Comparison of ENCODE assay signal across 9 cellular contexts in genomic region chr2:61180686-61181085, GRCh38. TPM values are rescaled to one million over a fixed set of nuclear protein-coding genes. Genes with fewer than 3 reads are reported as not detected.
DNase-seq lines count a peak whose midpoint lies in the region; ATAC-seq and TF ChIP-seq lines count a peak whose summit lies in the region.
"Had no signal": no experiment of that assay in that cellular context is flagged by ENCODE, and none has a peak within 500 bp of the region (broad histone marks: within the 10 kb centered on the region; RNA-seq: fewer than 3 reads in every experiment).

No MANE protein-coding gene starts in this region.

- intact Hi-C loops in activated CD8-positive, alpha-beta T cell treated with anti-CD3 and anti-CD28 coated beads for 36 hours (cut with micrococcal nuclease), result no loop called here

- peak overlapping the region; percentile 6 to 56 (median 23) for H3K4me3 ChIP-seq in subcutaneous abdominal adipose tissue (ENCODE audit: low read depth in 1 of 5, low read length in 5 of 5)

- H3K9me3 Mint-ChIP-seq in activated CD8-positive, alpha-beta T cell treated with anti-CD3 and anti-CD28 coated beads for 36 hours, result no peaks in the 10 kb centered on the region
- H3K9me3 Mint-ChIP-seq in activated CD8-positive, alpha-beta T cell treated with anti-CD3 and anti-CD28 coated beads, Interleukin-2, amount 10 ng/mL, durations not matched to agents 7 days and 5 days (ENCODE audit: insufficient read depth), result no peaks in the 10 kb centered on the region
- H3K9me3 Mint-ChIP-seq in activated naive CD8-positive, alpha-beta T cell (ENCODE audit: low read depth), result no peaks in the 10 kb centered on the region
- H3K9me3 Mint-ChIP-seq in immature natural killer cell, result no peaks in the 10 kb centered on the region

- H3K9me3 ChIP-seq in subcutaneous abdominal adipose tissue (ENCODE audit: control insufficient read depth in 5 of 5, low read length in 5 of 5), result no peaks in the 10 kb centered on the region

- H3K4me3 Mint-ChIP-seq in activated CD8-positive, alpha-beta T cell treated with anti-CD3 and anti-CD28 coated beads for 36 hours, result peak overlapping the region; percentile 90
- no peak overlapping the region for H3K4me3 Mint-ChIP-seq in activated CD8-positive, alpha-beta T cell treated with anti-CD3 and anti-CD28 coated beads, Interleukin-2, amount 10 ng/mL, durations not matched to agents 7 days and 5 days
- peak overlapping the region; percentile 44 for H3K4me3 Mint-ChIP-seq in activated naive CD8-positive, alpha-beta T cell
- H3K4me3 Mint-ChIP-seq in immature natural killer cell, result peak overlapping the region in 4 of 5 donors; percentile 33 to 91 (median 44)

- H3K27me3 ChIP-seq in subcutaneous abdominal adipose tissue (ENCODE audit: control insufficient read depth in 5 of 5, insufficient read depth in 4 of 5, low read length in 5 of 5), result no peaks in the 10 kb centered on the region

- peak overlapping the region; percentile 94 for H3K27ac Mint-ChIP-seq in activated CD8-positive, alpha-beta T cell treated with anti-CD3 and anti-CD28 coated beads for 36 hours
- no peak overlapping the region for H3K27ac Mint-ChIP-seq in activated CD8-positive, alpha-beta T cell treated with anti-CD3 and anti-CD28 coated beads, Interleukin-2, amount 10 ng/mL, durations not matched to agents 7 days and 5 days
- peak overlapping the region; percentile 75 for H3K27ac Mint-ChIP-seq in activated naive CD8-positive, alpha-beta T cell
- peak overlapping the region in 5 of 6 donors; percentile 68 to 98 (median 81) for H3K27ac Mint-ChIP-seq in immature natural killer cell

- H3K9ac ChIP-seq in subcutaneous abdominal adipose tissue (ENCODE audit: low read length in 5 of 5), result peak overlapping the region in 3 of 5 donors; percentile 15 to 73 (median 70)

- H3K36me3 Mint-ChIP-seq in activated CD8-positive, alpha-beta T cell treated with anti-CD3 and anti-CD28 coated beads for 36 hours (ENCODE audit: low read depth), result peaks cover 67% of the 10 kb centered on the region
- peaks cover 68% of the 10 kb centered on the region for H3K36me3 Mint-ChIP-seq in activated CD8-positive, alpha-beta T cell treated with anti-CD3 and anti-CD28 coated beads, Interleukin-2, amount 10 ng/mL, durations not matched to agents 7 days and 5 days (ENCODE audit: low read depth)
- peaks cover 12% of the 10 kb centered on the region for H3K36me3 Mint-ChIP-seq in activated naive CD8-positive, alpha-beta T cell
- H3K36me3 Mint-ChIP-seq in immature natural killer cell, result peaks cover 36 to 46% (median 37%) of the 10 kb centered on the region in 3 donors

- no peak for DNase-seq in activated CD8-positive, alpha-beta T cell treated with anti-CD3 and anti-CD28 coated beads for 36 hours
- DNase-seq in activated CD8-positive, alpha-beta T cell treated with anti-CD3 and anti-CD28 coated beads, Interleukin-2, amount 10 ng/mL, durations not matched to agents 7 days and 5 days, result no peak
- no peak for DNase-seq in immature natural killer cell
- DNase-seq in Kasumi-1 (lab: John Stamatoyannopoulos, UW), result no peak
- DNase-seq in GM19240 (ENCODE audit: insufficient read length, low spot score), result no peak
- DNase-seq: NCI-H1436 treated with DMSO at 0.1 percent for 48 hours had no signal

- no peaks in the 10 kb centered on the region for H3K27me3 Mint-ChIP-seq in activated CD8-positive, alpha-beta T cell treated with anti-CD3 and anti-CD28 coated beads for 36 hours
- peaks cover under 1% of the 10 kb centered on the region for H3K27me3 Mint-ChIP-seq in activated CD8-positive, alpha-beta T cell treated with anti-CD3 and anti-CD28 coated beads, Interleukin-2, amount 10 ng/mL, durations not matched to agents 7 days and 5 days (ENCODE audit: low read depth)
- H3K27me3 Mint-ChIP-seq in activated naive CD8-positive, alpha-beta T cell, result no peaks in the 10 kb centered on the region
- H3K27me3 Mint-ChIP-seq in immature natural killer cell (ENCODE audit: low read depth in 3 of 3), result peaks cover 4 to 13% (median 10%) of the 10 kb centered on the region in 3 donors

- no peak for ATAC-seq in activated CD8-positive, alpha-beta T cell treated with anti-CD3 and anti-CD28 coated beads for 36 hours
- ATAC-seq in activated CD8-positive, alpha-beta T cell treated with anti-CD3 and anti-CD28 coated beads, Interleukin-2, amount 10 ng/mL, durations not matched to agents 7 days and 5 days, result no peak
- ATAC-seq in HG03342 (IDR thresholded peaks at IDR 0.05; ENCODE audit: unreplicated experiment), result no peak

- H3K36me3 ChIP-seq in subcutaneous abdominal adipose tissue (ENCODE audit: control insufficient read depth in 5 of 5, insufficient read depth in 5 of 5, low read length in 5 of 5), result peaks cover 21 to 60% (median 49%) of the 10 kb centered on the region in 5 donors

- H3K4me1 Mint-ChIP-seq in activated CD8-positive, alpha-beta T cell treated with anti-CD3 and anti-CD28 coated beads for 36 hours (ENCODE audit: low read depth), result peaks cover 64% of the 10 kb centered on the region
- H3K4me1 Mint-ChIP-seq in activated CD8-positive, alpha-beta T cell treated with anti-CD3 and anti-CD28 coated beads, Interleukin-2, amount 10 ng/mL, durations not matched to agents 7 days and 5 days (ENCODE audit: low read depth), result peaks cover 68% of the 10 kb centered on the region
- peaks cover 69% of the 10 kb centered on the region for H3K4me1 Mint-ChIP-seq in activated naive CD8-positive, alpha-beta T cell (ENCODE audit: low read depth)
- H3K4me1 Mint-ChIP-seq in immature natural killer cell, result peaks cover 71 to 82% of the 10 kb centered on the region in 2 donors

- no peak for TF ChIP-seq CTCF in activated CD8-positive, alpha-beta T cell treated with anti-CD3 and anti-CD28 coated beads for 36 hours (IDR thresholded peaks at IDR 0.05)

- H3K27ac ChIP-seq in subcutaneous abdominal adipose tissue (ENCODE audit: low read depth, low read length), result peak overlapping the region; percentile 100

- POLR2A ChIA-PET in activated CD8-positive, alpha-beta T cell treated with anti-CD3 and anti-CD28 coated beads for 36 hours (lab: Charles Lee), result no interaction called here
- POLR2A ChIA-PET in activated CD8-positive, alpha-beta T cell treated with anti-CD3 and anti-CD28 coated beads, Interleukin-2, amount 10 ng/mL, durations not matched to agents 7 days and 5 days (lab: Charles Lee), result no interaction called here

- peaks cover 15 to 60% (median 56%) of the 10 kb centered on the region in 5 donors for H3K4me1 ChIP-seq in subcutaneous abdominal adipose tissue (ENCODE audit: control insufficient read depth in 5 of 5, insufficient read depth in 5 of 5, low read length in 5 of 5)

- CTCF ChIA-PET in activated CD8-positive, alpha-beta T cell treated with anti-CD3 and anti-CD28 coated beads for 36 hours (lab: Charles Lee), result no interaction called here
- CTCF ChIA-PET in activated CD8-positive, alpha-beta T cell treated with anti-CD3 and anti-CD28 coated beads, Interleukin-2, amount 10 ng/mL, durations not matched to agents 7 days and 5 days (lab: Charles Lee), result no interaction called here

RNA-seq across cellular contexts. Expression of gene C2orf74, which starts 18.7 kb away (rescaled TPM):
- total RNA-seq in activated CD8-positive, alpha-beta T cell treated with anti-CD3 and anti-CD28 coated beads for 36 hours, result 10 to 100 TPM; 13.3 to 14.0 TPM
- 1 to 10 TPM; 8.4 to 8.8 TPM for total RNA-seq in activated CD8-positive, alpha-beta T cell treated with anti-CD3 and anti-CD28 coated beads, Interleukin-2, amount 10 ng/mL, durations not matched to agents 7 days and 5 days
- polyA plus RNA-seq in immature natural killer cell, result 10 to 100 TPM; 23.7 to 40.2 (median 28.4) TPM
